In the genomic region with DNA sequence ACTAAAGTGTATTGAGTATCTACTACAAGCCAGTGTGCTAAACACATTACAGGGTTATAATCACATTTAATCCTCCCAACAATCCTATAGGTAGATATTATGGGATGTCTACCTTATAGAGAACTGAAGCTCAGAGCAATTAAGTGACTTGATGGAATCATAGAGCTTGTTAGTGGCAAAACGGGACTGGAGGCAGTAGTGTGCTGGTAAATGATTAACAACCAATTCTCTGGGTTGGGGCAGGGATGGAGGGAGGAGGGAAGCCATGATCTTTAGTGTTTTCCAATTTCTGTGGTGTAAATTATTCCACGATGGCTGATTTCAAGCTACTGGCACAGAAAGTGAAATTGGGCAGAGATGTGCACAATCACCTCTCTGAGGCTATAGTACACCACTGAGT, we compare ENCODE assay signal across 26 cellular contexts. TPM values are rescaled to one million over a fixed set of nuclear protein-coding genes. Genes with fewer than 3 reads are reported as not detected.
"Had no signal": no experiment of that assay in that cellular context is flagged by ENCODE, and none has a peak within 500 bp of the region (broad histone marks: within the 10 kb centered on the region; RNA-seq: fewer than 3 reads in every experiment).

No MANE protein-coding gene starts in this region.

- H3K9ac ChIP-seq: parathyroid adenoma had no signal

- H3K36me3 ChIP-seq: gastrocnemius medialis, lower lobe of right lung, stomach, thyroid gland had no signal

- H3K4me3 ChIP-seq: gastrocnemius medialis, lower lobe of right lung, smooth muscle cell, stomach, thyroid gland had no signal

- H3K9me3 ChIP-seq: gastrocnemius medialis, lower lobe of right lung, stomach, thyroid gland had no signal

- H2AFZ ChIP-seq: parathyroid adenoma had no signal

- DNase-seq: effector CD8-positive, alpha-beta T cell; endodermal cell; foreskin fibroblast; gastrocnemius medialis; head of caudate nucleus; kidney; left ventricle myocardium superior; lower lobe of right lung; natural killer cell; stimulated activated CD4-positive, alpha-beta T cell treated with anti-CD3 and anti-CD28 coated beads, Interleukin-12 subunit alpha, Interleukin-12 subunit beta, amount 100 ng/mL, for 4 hours; stimulated activated CD4-positive, alpha-beta T cell treated with anti-CD3 and anti-CD28 coated beads, Interleukin-4, amount 100 ng/mL, for 24 hours; stimulated activated naive CD4-positive, alpha-beta T cell treated with Interleukin-2 at 50 U/mL for 16 hours; stomach; thyroid gland had no signal

- H3K27ac ChIP-seq: epithelial cell of prostate, gastrocnemius medialis, lower lobe of right lung, parathyroid adenoma, stomach, thyroid gland had no signal

- ATAC-seq: esophagus mucosa; gastrocnemius medialis; left ventricle myocardium superior; lower lobe of right lung; natural killer cell; sciatic nerve; stimulated activated effector memory CD8-positive, alpha-beta T cell treated with anti-CD3 and anti-CD28 coated beads, Interleukin-12 subunit alpha, Interleukin-12 subunit beta, amount 100 ng/mL, for 72 hours had no signal

- H3K79me2 ChIP-seq: parathyroid adenoma had no signal

- H3K4me2 ChIP-seq: smooth muscle cell had no signal

- H3K27me3 ChIP-seq: gastrocnemius medialis, stomach, thyroid gland had no signal

RNA-seq across cellular contexts. Expression of gene XIRP1, which starts 20.5 kb away (rescaled TPM):
- total RNA-seq: cerebellum, endodermal cell, esophagus mucosa, glomerular endothelial cell, lower lobe of right lung, progenitor cell of endocrine pancreas, subcutaneous adipose tissue, temporal lobe, thyroid gland had no signal
- polyA plus RNA-seq: neural cell had no signal
